Comparison of ENCODE assay signal across 18 cellular contexts in genomic region chr9:83625120-83625710, GRCh38. TPM values are rescaled to one million over a fixed set of nuclear protein-coding genes. Genes with fewer than 3 reads are reported as not detected.
DNase-seq lines count a peak whose midpoint lies in the region; ATAC-seq and TF ChIP-seq lines count a peak whose summit lies in the region.
"Had no signal": no experiment of that assay in that cellular context is flagged by ENCODE, and none has a peak within 500 bp of the region (broad histone marks: within the 10 kb centered on the region; RNA-seq: fewer than 3 reads in every experiment).

No MANE protein-coding gene starts in this region.

- peaks cover 23% of the 10 kb centered on the region for H3K4me1 Mint-ChIP-seq in activated CD4-positive, alpha-beta T cell treated with anti-CD3 and anti-CD28 coated beads for 36 hours
- peaks cover 28% of the 10 kb centered on the region for H3K4me1 Mint-ChIP-seq in CD4-positive, alpha-beta T cell (ENCODE audit: low read depth)
- H3K4me1 Mint-ChIP-seq in T-cell (peaks cover 31 to 39% (median 39%) of the 10 kb centered on the region in 3 donors), nephron progenitor cell (peaks cover 24% of the 10 kb centered on the region)

- DNase-seq in activated CD4-positive, alpha-beta T cell treated with anti-CD3 and anti-CD28 coated beads for 36 hours, result no peak
- DNase-seq in activated CD4-positive, alpha-beta T cell treated with anti-CD3 and anti-CD28 coated beads for 4 hours, result no peak
- DNase-seq in CD4-positive, alpha-beta T cell, result no peak
- no peak for DNase-seq in T-cell
- DNase-seq in hepatocyte (ENCODE audit: low spot score), result no peak
- DNase-seq in GM10248 (ENCODE audit: extremely low spot score), result no peak
- no peak for DNase-seq in nephron progenitor cell
- DNase-seq: activated CD4-positive, CD25-positive, alpha-beta regulatory T cell treated with anti-CD3 and anti-CD28 coated beads, Interleukin-2, amount 50 U/mL, for 72 hours; C1 segment of cervical spinal cord; caudate nucleus; DND-41; NCI-H1930; retina; Right ventricle myocardium superior had no signal

- H3K27me3 Mint-ChIP-seq in activated CD4-positive, alpha-beta T cell treated with anti-CD3 and anti-CD28 coated beads for 36 hours, result no peaks in the 10 kb centered on the region
- H3K27me3 Mint-ChIP-seq in CD4-positive, alpha-beta T cell, result no peaks in the 10 kb centered on the region
- H3K27me3 Mint-ChIP-seq in T-cell (no peaks in the 10 kb centered on the region), nephron progenitor cell (ENCODE audit: low read depth, poor library complexity) (peaks cover 4% of the 10 kb centered on the region)

- H3K4me2 ChIP-seq in hepatocyte, result no peak overlapping the region

- H2AFZ ChIP-seq in hepatocyte, result no peak overlapping the region

- no peaks in the 10 kb centered on the region for H3K27me3 ChIP-seq in CD4-positive, alpha-beta T cell (ENCODE audit: control insufficient read depth, insufficient read depth, low read length)
- no peaks in the 10 kb centered on the region for H3K27me3 ChIP-seq in hepatocyte
- H3K27me3 ChIP-seq: esophagus muscularis mucosa, tibial nerve had no signal

- no peak overlapping the region for H3K4me3 Mint-ChIP-seq in activated CD4-positive, alpha-beta T cell treated with anti-CD3 and anti-CD28 coated beads for 36 hours
- H3K4me3 Mint-ChIP-seq in CD4-positive, alpha-beta T cell, result peak overlapping the region; percentile 20
- H3K4me3 Mint-ChIP-seq in T-cell, result peak overlapping the region in 1 of 3 donors; percentile 0
- no peak overlapping the region for H3K4me3 Mint-ChIP-seq in nephron progenitor cell
- H3K4me3 Mint-ChIP-seq: mesothelial cell of epicardium had no signal

- intact Hi-C loops in activated CD4-positive, alpha-beta T cell treated with anti-CD3 and anti-CD28 coated beads for 36 hours (cut with DNase I, micrococcal nuclease), result no loop called here
- intact Hi-C loops in CD4-positive, alpha-beta T cell (cut with DNase I, micrococcal nuclease), result loop anchor here in 1 of 2 experiments (5.0 kb wide), 1 partner anchor 352 kb away; no protein-coding TSS in a partner anchor

- no peaks in the 10 kb centered on the region for H3K36me3 ChIP-seq in hepatocyte (replicated peaks; ENCODE audit: insufficient read depth, low read depth)

- H3K36me3 Mint-ChIP-seq in activated CD4-positive, alpha-beta T cell treated with anti-CD3 and anti-CD28 coated beads for 36 hours (ENCODE audit: low read depth), result peaks cover 18% of the 10 kb centered on the region
- peaks cover 11% of the 10 kb centered on the region for H3K36me3 Mint-ChIP-seq in CD4-positive, alpha-beta T cell (ENCODE audit: low read depth)
- H3K36me3 Mint-ChIP-seq in T-cell (peaks cover 11% of the 10 kb centered on the region), nephron progenitor cell (ENCODE audit: low read depth) (peaks cover 18% of the 10 kb centered on the region)

- no peaks in the 10 kb centered on the region for H4K20me1 ChIP-seq in hepatocyte (ENCODE audit: insufficient read depth, poor library complexity, severe bottlenecking)

- H3K27ac ChIP-seq in CD4-positive, alpha-beta T cell (ENCODE audit: low read depth, low read length), result no peak overlapping the region
- peak overlapping the region; percentile 35 for H3K27ac ChIP-seq in hepatocyte
- H3K27ac ChIP-seq: esophagus muscularis mucosa, tibial nerve had no signal

- no peak for TF ChIP-seq CTCF in CD4-positive, alpha-beta T cell (IDR thresholded peaks at IDR 0.05)
- no peak for TF ChIP-seq CTCF in hepatocyte (IDR thresholded peaks at IDR 0.05; ENCODE audit: poor library complexity)
- no peak for TF ChIP-seq CTCF in GM10248 (IDR thresholded peaks at IDR 0.05; ENCODE audit: control extremely low read depth, extremely low read depth, low read depth, missing control alignments)
- no peak for TF ChIP-seq CTCF in nephron progenitor cell (IDR thresholded peaks at IDR 0.05)

- CTCF ChIA-PET in activated CD4-positive, alpha-beta T cell treated with anti-CD3 and anti-CD28 coated beads for 36 hours (lab: Charles Lee), result interaction anchor here (0.8 to 2.7 kb wide), 6 partner anchors 11 to 37 kb away, joined by 3 to 18 read pairs (median 3); no protein-coding TSS in a partner anchor
- CTCF ChIA-PET in CD4-positive, alpha-beta T cell (lab: Charles Lee), result no interaction called here
- CTCF ChIA-PET in T-cell (lab: Charles Lee) (interaction anchor here (0.6 to 1.3 kb wide), 2 partner anchors 18 to 287 kb away, joined by 3 to 4 read pairs; no protein-coding TSS in a partner anchor), GM10248 (lab: Yijun Ruan, JAX) (interaction anchor here (0.8 to 3.0 kb wide), 5 partner anchors 19 to 291 kb away, joined by 3 to 19 read pairs (median 4); partner anchors contain the start of gene UBQLN1)

- H3K9me3 ChIP-seq in CD4-positive, alpha-beta T cell (ENCODE audit: control insufficient read depth, low read length), result no peaks in the 10 kb centered on the region
- no peaks in the 10 kb centered on the region for H3K9me3 ChIP-seq in hepatocyte (ENCODE audit: low read depth)
- H3K9me3 ChIP-seq: esophagus muscularis mucosa, tibial nerve had no signal

- H3K27ac Mint-ChIP-seq in activated CD4-positive, alpha-beta T cell treated with anti-CD3 and anti-CD28 coated beads for 36 hours, result peak overlapping the region; percentile 23
- peak overlapping the region; percentile 97 for H3K27ac Mint-ChIP-seq in CD4-positive, alpha-beta T cell
- peak overlapping the region; percentile 92 to 96 for H3K27ac Mint-ChIP-seq in T-cell
- H3K27ac Mint-ChIP-seq in nephron progenitor cell, result no peak overlapping the region

- H3K79me2 ChIP-seq in hepatocyte, result peaks cover 8% of the 10 kb centered on the region

- no peaks in the 10 kb centered on the region for H3K9me3 Mint-ChIP-seq in activated CD4-positive, alpha-beta T cell treated with anti-CD3 and anti-CD28 coated beads for 36 hours (ENCODE audit: low read depth)
- no peaks in the 10 kb centered on the region for H3K9me3 Mint-ChIP-seq in CD4-positive, alpha-beta T cell
- H3K9me3 Mint-ChIP-seq in T-cell (no peaks in the 10 kb centered on the region), nephron progenitor cell (no peaks in the 10 kb centered on the region)
- H3K9me3 Mint-ChIP-seq: mesothelial cell of epicardium had no signal

- POLR2A ChIA-PET in activated CD4-positive, alpha-beta T cell treated with anti-CD3 and anti-CD28 coated beads for 36 hours (lab: Charles Lee), result interaction anchor here (1.2 kb wide), 1 partner anchor 355 kb away, joined by 3 read pairs; the partner anchor contains the start of genes HNRNPK and RMI1
- POLR2A ChIA-PET in CD4-positive, alpha-beta T cell (lab: Charles Lee), result interaction anchor here (0.9 to 1.1 kb wide), 2 partner anchors 11 to 83 kb away, joined by 3 read pairs; no protein-coding TSS in a partner anchor
- POLR2A ChIA-PET in T-cell (lab: Charles Lee), result interaction anchor here in 1 of 2 donors (0.7 kb wide), 1 partner anchor 13 kb away, joined by 3 read pairs; no protein-coding TSS in a partner anchor
- POLR2A ChIA-PET in GM10248 (lab: Yijun Ruan, JAX), result interaction anchor here (0.7 kb wide), 1 partner anchor 690 kb away, joined by 3 read pairs; no protein-coding TSS in a partner anchor

- ATAC-seq in activated CD4-positive, alpha-beta T cell treated with anti-CD3 and anti-CD28 coated beads for 36 hours, result no peak
- ATAC-seq in CD4-positive, alpha-beta T cell (ENCODE audit: poor library complexity), result no peak
- ATAC-seq in T-cell (replicated peaks in 1 of 4) (no peak), HG02763 (IDR thresholded peaks at IDR 0.05; ENCODE audit: unreplicated experiment) (no peak)

- H3K9me2 ChIP-seq in hepatocyte (replicated peaks; ENCODE audit: insufficient read depth), result no peaks in the 10 kb centered on the region

- H3K4me1 ChIP-seq in hepatocyte (ENCODE audit: insufficient read depth), result peaks cover 17% of the 10 kb centered on the region

- no peak overlapping the region for H3K4me3 ChIP-seq in hepatocyte
- H3K4me3 ChIP-seq: esophagus muscularis mucosa, tibial nerve had no signal

- WGBS in hepatocyte (ENCODE audit: low lambda C conversion rate, missing lambda C conversion rate), result 92% methylated on average over 3 of the region's 3 CpGs

RNA-seq across cellular contexts. Expression of gene IDNK, which starts 2.3 kb away (rescaled TPM):
- total RNA-seq in activated CD4-positive, alpha-beta T cell treated with anti-CD3 and anti-CD28 coated beads for 36 hours, result 1 to 10 TPM; 4.6 to 4.7 TPM
- total RNA-seq in CD4-positive, alpha-beta T cell, result 1 to 10 TPM; 5.4 to 5.6 TPM
- total RNA-seq in T-cell (10 to 100 TPM in 2 of 5 donors, 1 to 10 TPM in 3; 7.0 to 13.5 (median 9.2) TPM), hepatocyte (5.3 and 11.1 TPM in 2 replicates)
- polyA plus RNA-seq in hepatocyte, result 8.7 and 10.5 TPM in 2 replicates
